10 cellular contexts compared by ENCODE assay signal in the genomic region with DNA sequence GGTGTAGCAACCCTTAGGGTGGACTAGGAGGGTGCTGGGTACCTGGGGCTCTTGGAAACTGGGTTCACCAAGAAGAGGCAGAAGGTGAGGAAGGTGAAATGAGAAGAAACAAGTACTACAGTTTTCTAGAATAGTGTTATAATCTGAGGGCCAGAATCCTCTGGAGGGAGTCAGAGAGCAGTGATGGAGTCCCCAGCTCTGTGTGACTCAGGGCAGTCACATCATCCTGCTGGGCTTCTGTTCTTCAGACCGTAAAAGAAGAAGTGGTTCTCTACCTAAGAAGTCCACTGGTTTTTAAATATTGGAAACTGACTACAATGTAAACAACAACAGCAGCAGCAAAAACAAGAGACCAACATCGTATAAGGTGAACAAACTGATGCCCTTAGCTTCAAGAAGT.
A peak's percentile ranks its signal among the peaks of the same experiment; 100 is the strongest.
DNase-seq lines count a peak whose midpoint lies in the region; ATAC-seq and TF ChIP-seq lines count a peak whose summit lies in the region.
"Had no signal": no experiment of that assay in that cellular context is flagged by ENCODE, and none has a peak within 500 bp of the region (broad histone marks: within the 10 kb centered on the region; RNA-seq: fewer than 3 reads in every experiment).

No MANE protein-coding gene starts in this region.

- TF ChIP-seq CTCF in CD14-positive monocyte (IDR thresholded peaks at IDR 0.05) (peak; percentile 40), hepatocyte (IDR thresholded peaks at IDR 0.05; ENCODE audit: poor library complexity) (peak; percentile 34), glutamatergic neuron (IDR thresholded peaks at IDR 0.05; ENCODE audit: partially characterized antibody, unreplicated experiment) (no peak)

- H3K9me2 ChIP-seq in hepatocyte (replicated peaks; ENCODE audit: insufficient read depth), result no peaks in the 10 kb centered on the region

- H3K27ac Mint-ChIP-seq in CD14-positive monocyte (peak overlapping the region in 1 of 7 donors; percentile 58), glutamatergic neuron (ENCODE audit: unreplicated experiment) (no peak overlapping the region)

- no peak overlapping the region for H3K4me2 ChIP-seq in hepatocyte

- H3K4me3 Mint-ChIP-seq in CD14-positive monocyte, result no peak overlapping the region
- H3K4me3 Mint-ChIP-seq in glutamatergic neuron (ENCODE audit: unreplicated experiment), result no peak overlapping the region

- intact Hi-C loops in CD14-positive monocyte (cut with micrococcal nuclease), result no loop called here

- H3K36me3 Mint-ChIP-seq in CD14-positive monocyte, result no peaks in the 10 kb centered on the region
- no peaks in the 10 kb centered on the region for H3K36me3 Mint-ChIP-seq in glutamatergic neuron (ENCODE audit: unreplicated experiment)

- no peaks in the 10 kb centered on the region for H3K9me3 ChIP-seq in hepatocyte (ENCODE audit: low read depth)
- H3K9me3 ChIP-seq: lower lobe of right lung, thoracic aorta had no signal

- H3K27me3 Mint-ChIP-seq in CD14-positive monocyte (ENCODE audit: low read depth in 3 of 3) (peaks cover 3 to 8% (median 7%) of the 10 kb centered on the region in 3 donors), glutamatergic neuron (ENCODE audit: unreplicated experiment) (peaks cover 6% of the 10 kb centered on the region)

- peak; percentile 48 for ATAC-seq in GM19035 (IDR thresholded peaks at IDR 0.05; ENCODE audit: unreplicated experiment)
- ATAC-seq: lower lobe of right lung had no signal

- H3K4me1 Mint-ChIP-seq in CD14-positive monocyte (peaks cover 7% of the 10 kb centered on the region), glutamatergic neuron (ENCODE audit: low read depth, unreplicated experiment) (peaks cover 16% of the 10 kb centered on the region)

- DNase-seq in CD14-positive monocyte (ENCODE audit: low spot score), result no peak
- DNase-seq in SKM-1 treated with dmso at 0.1 percent for 144 hours (lab: John Stamatoyannopoulos, UW; ENCODE audit: unreplicated experiment), result peak; percentile 12
- DNase-seq in hepatocyte (ENCODE audit: low spot score), result peak; percentile 43
- no peak for DNase-seq in effector CD8-positive, alpha-beta T cell (lab: John Stamatoyannopoulos, UW)
- no peak for DNase-seq in glutamatergic neuron
- no peak for DNase-seq in activated CD8-positive, alpha-beta memory T cell treated with anti-CD3 and anti-CD28 coated beads for 24 hours
- DNase-seq in stimulated activated CD4-positive, alpha-beta T cell treated with anti-CD3 and anti-CD28 coated beads, Interleukin-4, amount 100 ng/mL, for 1 hour, result no peak
- DNase-seq: lower lobe of right lung had no signal

- H3K36me3 ChIP-seq in hepatocyte (replicated peaks; ENCODE audit: insufficient read depth, low read depth), result no peaks in the 10 kb centered on the region
- H3K36me3 ChIP-seq: lower lobe of right lung had no signal

- no peaks in the 10 kb centered on the region for H3K79me2 ChIP-seq in hepatocyte

- no peaks in the 10 kb centered on the region for H3K27me3 ChIP-seq in hepatocyte

- no peak overlapping the region for H3K27ac ChIP-seq in hepatocyte
- H3K27ac ChIP-seq: lower lobe of right lung, thoracic aorta had no signal

- peaks cover 7% of the 10 kb centered on the region for H3K4me1 ChIP-seq in hepatocyte (ENCODE audit: insufficient read depth)

- 74% methylated on average over 2 of the region's 2 CpGs for WGBS in hepatocyte (ENCODE audit: low lambda C conversion rate, missing lambda C conversion rate)

- H3K9me3 Mint-ChIP-seq in CD14-positive monocyte (no peaks in the 10 kb centered on the region), glutamatergic neuron (ENCODE audit: unreplicated experiment) (peaks cover 4% of the 10 kb centered on the region)

- H4K20me1 ChIP-seq in hepatocyte (ENCODE audit: insufficient read depth, poor library complexity, severe bottlenecking), result no peaks in the 10 kb centered on the region

- H3K4me3 ChIP-seq in hepatocyte, result no peak overlapping the region
- H3K4me3 ChIP-seq: lower lobe of right lung, thoracic aorta had no signal

- H2AFZ ChIP-seq in hepatocyte, result no peak overlapping the region

Comparison
In these comparisons a context has a peak if more than half of its experiments do, and no peak if none do; other contexts are left out.
1. DNase-seq: peak in SKM-1 treated with dmso at 0.1 percent for 144 hours (single experiment) and hepatocyte (single experiment); none in CD14-positive monocyte (single experiment), effector CD8-positive, alpha-beta T cell (single experiment), glutamatergic neuron (single experiment), activated CD8-positive, alpha-beta memory T cell treated with anti-CD3 and anti-CD28 coated beads for 24 hours (single experiment) and stimulated activated CD4-positive, alpha-beta T cell treated with anti-CD3 and anti-CD28 coated beads, Interleukin-4, amount 100 ng/mL, for 1 hour (single experiment).